33 cellular contexts compared by ENCODE assay signal in the genomic region with DNA sequence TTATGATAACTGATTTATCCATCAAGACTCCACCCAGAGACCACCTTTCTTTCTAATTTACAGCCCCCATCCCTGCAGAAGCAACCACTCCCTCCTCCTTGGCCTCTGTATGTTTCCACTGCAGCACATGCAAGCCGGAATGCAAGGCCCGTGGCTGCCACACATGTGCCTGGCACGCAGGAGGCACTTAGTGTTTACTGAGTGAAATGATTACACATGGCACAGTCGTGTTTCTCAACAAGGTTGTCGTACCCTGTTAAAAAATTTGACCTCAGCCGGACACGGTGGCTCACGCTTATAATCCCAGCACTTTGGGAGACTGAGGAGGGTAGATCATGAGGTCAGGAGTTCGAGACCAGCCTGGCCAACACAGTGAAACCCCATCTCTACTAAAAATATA.
"Had no signal": no experiment of that assay in that cellular context is flagged by ENCODE, and none has a peak within 500 bp of the region (broad histone marks: within the 10 kb centered on the region; RNA-seq: fewer than 3 reads in every experiment).

No MANE protein-coding gene starts in this region.

- H3K27ac ChIP-seq: ascending aorta, breast epithelium, cardiac muscle cell, colonic mucosa, dorsolateral prefrontal cortex, esophagus muscularis mucosa had no signal

- H3K4me1 ChIP-seq: breast epithelium, colonic mucosa, esophagus muscularis mucosa had no signal

- H3K9me3 ChIP-seq: breast epithelium, colonic mucosa, esophagus muscularis mucosa had no signal

- FAIRE-seq: frontal cortex had no signal

- H3K9me3 Mint-ChIP-seq: activated CD4-positive, alpha-beta memory T cell treated with anti-CD3 and anti-CD28 coated beads, Interleukin-2, amount 10 ng/mL, durations not matched to agents 7 days and 5 days; activated CD4-positive, alpha-beta T cell treated with anti-CD3 and anti-CD28 coated beads, Interleukin-2, amount 10 ng/mL, durations not matched to agents 24 days and 14 days; activated naive CD4-positive, alpha-beta T cell treated with anti-CD3 and anti-CD28 coated beads, Interleukin-2, amount 10 ng/mL, durations not matched to agents 7 days and 5 days; activated T-cell treated with anti-CD3 and anti-CD28 coated beads, Interleukin-2, amount 50 U/mL, for 24 hours; dendritic cell treated with granulocyte-macrophage colony-stimulating factor and Interleukin-4, amounts not matched to agents 40 ng/mL and 50 ng/mL, for 4 days; T-cell; T-helper 1 cell treated with Interleukin-12 subunit alpha and Interleukin-12 subunit beta and Interleukin-4 antibody, amounts not matched to agents 30 μg/mL and 1 μg/mL, for 36 hours; T-helper 2 cell treated with Interferon-gamma antibody and Interleukin-4, amounts not matched to agents 5 μg/mL and 100 μg/mL, for 36 hours had no signal

- H3K27me3 Mint-ChIP-seq: activated CD4-positive, alpha-beta memory T cell treated with anti-CD3 and anti-CD28 coated beads, Interleukin-2, amount 10 ng/mL, durations not matched to agents 7 days and 5 days; activated CD4-positive, alpha-beta T cell treated with anti-CD3 and anti-CD28 coated beads for 36 hours; activated CD4-positive, alpha-beta T cell treated with anti-CD3 and anti-CD28 coated beads, Interleukin-2, amount 10 ng/mL, durations not matched to agents 24 days and 14 days; activated naive CD4-positive, alpha-beta T cell treated with anti-CD3 and anti-CD28 coated beads, Interleukin-2, amount 10 ng/mL, durations not matched to agents 7 days and 5 days; activated T-cell treated with anti-CD3 and anti-CD28 coated beads, Interleukin-2, amount 50 U/mL, for 24 hours; brain; dendritic cell treated with granulocyte-macrophage colony-stimulating factor and Interleukin-4, amounts not matched to agents 40 ng/mL and 50 ng/mL, for 4 days had no signal

- H3K4me3 ChIP-seq: ascending aorta, breast epithelium, cardiac muscle cell, colonic mucosa, dorsolateral prefrontal cortex, esophagus muscularis mucosa had no signal

- H3K4me3 Mint-ChIP-seq: activated CD4-positive, alpha-beta memory T cell treated with anti-CD3 and anti-CD28 coated beads, Interleukin-2, amount 10 ng/mL, durations not matched to agents 7 days and 5 days; activated CD4-positive, alpha-beta T cell treated with anti-CD3 and anti-CD28 coated beads for 36 hours; activated CD4-positive, alpha-beta T cell treated with anti-CD3 and anti-CD28 coated beads, Interleukin-2, amount 10 ng/mL, durations not matched to agents 24 days and 14 days; activated naive CD4-positive, alpha-beta T cell treated with anti-CD3 and anti-CD28 coated beads, Interleukin-2, amount 10 ng/mL, durations not matched to agents 7 days and 5 days; activated naive CD8-positive, alpha-beta T cell treated with anti-CD3 and anti-CD28 coated beads, Interleukin-2, amount 10 ng/mL, durations not matched to agents 7 days and 5 days; activated T-cell treated with anti-CD3 and anti-CD28 coated beads, Interleukin-2, amount 50 U/mL, for 24 hours; activated T-cell treated with anti-CD3 and anti-CD28 coated beads, Interleukin-2, amount 50 U/mL, for 72 hours; brain; dendritic cell treated with granulocyte-macrophage colony-stimulating factor and Interleukin-4, amounts not matched to agents 40 ng/mL and 50 ng/mL, for 4 days; endodermal cell; T-cell; T-helper 1 cell treated with Interleukin-12 subunit alpha and Interleukin-12 subunit beta and Interleukin-4 antibody, amounts not matched to agents 30 μg/mL and 1 μg/mL, for 36 hours; T-helper 2 cell treated with Interferon-gamma antibody and Interleukin-4, amounts not matched to agents 5 μg/mL and 100 μg/mL, for 36 hours had no signal

- DNase-seq: activated CD4-positive, alpha-beta memory T cell treated with anti-CD3 and anti-CD28 coated beads, Interleukin-2, amount 10 ng/mL, durations not matched to agents 7 days and 5 days; activated CD4-positive, alpha-beta T cell treated with anti-CD3 and anti-CD28 coated beads for 36 hours; activated CD4-positive, alpha-beta T cell treated with anti-CD3 and anti-CD28 coated beads, Interleukin-2, amount 10 ng/mL, durations not matched to agents 24 days and 14 days; activated CD4-positive, CD25-positive, alpha-beta regulatory T cell; activated CD4-positive, CD25-positive, alpha-beta regulatory T cell treated with anti-CD3 and anti-CD28 coated beads, Interleukin-2, amount 50 U/mL, for 72 hours; activated CD8-positive, alpha-beta memory T cell treated with anti-CD3 and anti-CD28 coated beads, Interleukin-2, amount 50 U/mL, for 48 hours; activated gamma-delta T cell; activated naive CD4-positive, alpha-beta T cell; activated naive CD4-positive, alpha-beta T cell treated with anti-CD3 and anti-CD28 coated beads, Interleukin-2, amount 10 ng/mL, durations not matched to agents 7 days and 5 days; activated naive CD8-positive, alpha-beta T cell treated with anti-CD3 and anti-CD28 coated beads, Interleukin-2, amount 10 ng/mL, durations not matched to agents 7 days and 5 days; activated T-cell treated with anti-CD3 and anti-CD28 coated beads for 4 hours; activated T-cell treated with anti-CD3 and anti-CD28 coated beads, Interleukin-2, amount 50 U/mL, for 24 hours; activated T-cell treated with anti-CD3 and anti-CD28 coated beads, Interleukin-2, amount 50 U/mL, for 72 hours; central memory CD4-positive, alpha-beta T cell; cerebellar nuclear complex; colonic mucosa; dorsolateral prefrontal cortex; effector memory CD4-positive, alpha-beta T cell; endodermal cell; erythroblast; SW 1271; T-cell; T1000 had no signal

- ATAC-seq: activated CD4-positive, alpha-beta T cell treated with anti-CD3 and anti-CD28 coated beads for 36 hours; activated naive CD4-positive, alpha-beta T cell treated with anti-CD3 and anti-CD28 coated beads, Interleukin-2, amount 50 U/mL, for 72 hours; activated T-cell treated with anti-CD3 and anti-CD28 coated beads, Interleukin-2, amount 50 U/mL, for 72 hours; T-cell had no signal

- H3K27me3 ChIP-seq: ascending aorta, breast epithelium, cardiac muscle cell, colonic mucosa, dorsolateral prefrontal cortex, esophagus muscularis mucosa had no signal

- H3K27ac Mint-ChIP-seq: activated CD4-positive, alpha-beta memory T cell treated with anti-CD3 and anti-CD28 coated beads, Interleukin-2, amount 10 ng/mL, durations not matched to agents 7 days and 5 days; activated CD4-positive, alpha-beta T cell treated with anti-CD3 and anti-CD28 coated beads for 36 hours; activated CD4-positive, alpha-beta T cell treated with anti-CD3 and anti-CD28 coated beads, Interleukin-2, amount 10 ng/mL, durations not matched to agents 24 days and 14 days; activated naive CD4-positive, alpha-beta T cell treated with anti-CD3 and anti-CD28 coated beads, Interleukin-2, amount 10 ng/mL, durations not matched to agents 7 days and 5 days; activated naive CD4-positive, alpha-beta T cell treated with anti-CD3 and anti-CD28 coated beads, Interleukin-2, amount 50 U/mL, for 72 hours; activated naive CD8-positive, alpha-beta T cell treated with anti-CD3 and anti-CD28 coated beads, Interleukin-2, amount 10 ng/mL, durations not matched to agents 7 days and 5 days; activated T-cell treated with anti-CD3 and anti-CD28 coated beads, Interleukin-2, amount 50 U/mL, for 24 hours; activated T-cell treated with anti-CD3 and anti-CD28 coated beads, Interleukin-2, amount 50 U/mL, for 72 hours; brain; dendritic cell treated with granulocyte-macrophage colony-stimulating factor and Interleukin-4, amounts not matched to agents 40 ng/mL and 50 ng/mL, for 4 days; endodermal cell; T-cell; T-helper 1 cell treated with Interleukin-12 subunit alpha and Interleukin-12 subunit beta and Interleukin-4 antibody, amounts not matched to agents 30 μg/mL and 1 μg/mL, for 36 hours; T-helper 2 cell treated with Interferon-gamma antibody and Interleukin-4, amounts not matched to agents 5 μg/mL and 100 μg/mL, for 36 hours had no signal

- H3K36me3 Mint-ChIP-seq: activated naive CD4-positive, alpha-beta T cell treated with anti-CD3 and anti-CD28 coated beads, Interleukin-2, amount 10 ng/mL, durations not matched to agents 7 days and 5 days; activated naive CD4-positive, alpha-beta T cell treated with anti-CD3 and anti-CD28 coated beads, Interleukin-2, amount 50 U/mL, for 72 hours; activated naive CD8-positive, alpha-beta T cell treated with anti-CD3 and anti-CD28 coated beads, Interleukin-2, amount 10 ng/mL, durations not matched to agents 7 days and 5 days; T-cell had no signal

- H3K36me3 ChIP-seq: ascending aorta, breast epithelium, cardiac muscle cell, colonic mucosa, esophagus muscularis mucosa had no signal

- H3K4me1 Mint-ChIP-seq: activated CD4-positive, alpha-beta memory T cell treated with anti-CD3 and anti-CD28 coated beads, Interleukin-2, amount 10 ng/mL, durations not matched to agents 7 days and 5 days; activated CD4-positive, alpha-beta T cell treated with anti-CD3 and anti-CD28 coated beads for 36 hours; activated CD4-positive, alpha-beta T cell treated with anti-CD3 and anti-CD28 coated beads, Interleukin-2, amount 10 ng/mL, durations not matched to agents 24 days and 14 days; activated naive CD4-positive, alpha-beta T cell treated with anti-CD3 and anti-CD28 coated beads, Interleukin-2, amount 10 ng/mL, durations not matched to agents 7 days and 5 days; activated naive CD8-positive, alpha-beta T cell treated with anti-CD3 and anti-CD28 coated beads, Interleukin-2, amount 10 ng/mL, durations not matched to agents 7 days and 5 days; T-cell had no signal
